Comparison of ENCODE assay signal across 8 cellular contexts in genomic region chr12:53048780-53049401, GRCh38. TPM values are rescaled to one million over a fixed set of nuclear protein-coding genes. Genes with fewer than 3 reads are reported as not detected.
DNase-seq lines count a peak whose midpoint lies in the region; ATAC-seq and TF ChIP-seq lines count a peak whose summit lies in the region.

No MANE protein-coding gene starts in this region.

- no peaks in the 10 kb centered on the region for H3K27me3 ChIP-seq in endodermal cell (ENCODE audit: control insufficient read depth, insufficient read depth, low read length, poor library complexity, severe bottlenecking)
- H3K27me3 ChIP-seq in MM.1S (replicated peaks; ENCODE audit: insufficient read depth, low read length), result peaks cover 6% of the 10 kb centered on the region; the same call in 1 of the 2 replicates

- peak overlapping the region; percentile 80 for H3K4me3 ChIP-seq in endodermal cell (ENCODE audit: low read length)
- H3K4me3 ChIP-seq in mucosa of descending colon, result no peak overlapping the region
- H3K4me3 ChIP-seq in MM.1S (ENCODE audit: low read length), result no peak overlapping the region

- H3K27me3 Mint-ChIP-seq in endodermal cell (ENCODE audit: insufficient read depth), result peaks cover 17% of the 10 kb centered on the region

- H3K79me2 ChIP-seq in MM.1S (ENCODE audit: low read length), result no peaks in the 10 kb centered on the region

- WGBS in endodermal cell (ENCODE audit: insufficient coverage in 1 of 2, insufficient read length in 1 of 2), 2 experiments, result 18 to 31% methylated on average over 4 to 6 of the region's 6 CpGs

- H3K27ac ChIP-seq in 22Rv1 (peak overlapping the region; percentile 100), endodermal cell (ENCODE audit: low read depth, low read length) (peak overlapping the region; percentile 62), MM.1S (ENCODE audit: low read length) (no peak overlapping the region)

- no peak overlapping the region for H3K9ac ChIP-seq in endodermal cell (ENCODE audit: extremely low read depth, low read length, poor library complexity, severe bottlenecking)
- no peak overlapping the region for H3K9ac ChIP-seq in MM.1S (ENCODE audit: low read length)

- no peaks in the 10 kb centered on the region for H3K9me3 Mint-ChIP-seq in endodermal cell

- peak; percentile 32; the same call in 1 of the 2 replicates for TF ChIP-seq CTCF in 22Rv1 (IDR thresholded peaks at IDR 0.05)
- no peak for TF ChIP-seq CTCF in endodermal cell (conservative IDR thresholded peaks at IDR 0.05)
- TF ChIP-seq CTCF in mucosa of descending colon (IDR thresholded peaks at IDR 0.05), result no peak
- no peak for TF ChIP-seq CTCF in MM.1S (IDR thresholded peaks at IDR 0.05; ENCODE audit: low read length)

- H3K36me3 ChIP-seq in endodermal cell (ENCODE audit: control insufficient read depth, insufficient read depth, low read length) (peaks cover 9% of the 10 kb centered on the region), mucosa of descending colon (ENCODE audit: low read depth) (no peaks in the 10 kb centered on the region), MM.1S (replicated peaks; ENCODE audit: insufficient read depth, low read length) (no peaks in the 10 kb centered on the region)

- no peak overlapping the region for H3K4me2 ChIP-seq in MM.1S (ENCODE audit: low read depth, low read length)

- ATAC-seq in mucosa of descending colon (no peak), GM18502 (IDR thresholded peaks at IDR 0.05; ENCODE audit: poor library complexity, unreplicated experiment) (no peak)

- intact Hi-C loops in mucosa of descending colon (cut with DNase I, micrococcal nuclease), result no loop called here

- no peaks in the 10 kb centered on the region for H3K9me2 ChIP-seq in MM.1S (replicated peaks; ENCODE audit: insufficient read depth, low read length)

- peak; percentile 93 for DNase-seq in endodermal cell
- peak in 2 of 3 donors; percentile 68 to 72 for DNase-seq in mucosa of descending colon
- no peak for DNase-seq in DMS79 treated with DMSO at 0.1 percent for 48 hours (lab: John Stamatoyannopoulos, UW)
- no peak for DNase-seq in NCI-H774 (lab: John Stamatoyannopoulos, UW)
- DNase-seq in MM.1S, result no peak

- peaks cover 22% of the 10 kb centered on the region; the same call in 1 of the 2 replicates for H3F3A ChIP-seq in MM.1S (ENCODE audit: insufficient read depth, low read length)

- peaks cover 5% of the 10 kb centered on the region for H3K36me3 Mint-ChIP-seq in endodermal cell (ENCODE audit: low read depth)

- TF ChIP-seq EP300 in Ishikawa (IDR thresholded peaks at IDR 0.05; ENCODE audit: borderline replicate concordance), result no peak; the same call in 1 of the 2 replicates

- no peak overlapping the region for H2AFZ ChIP-seq in MM.1S (ENCODE audit: low read length)

- H3K4me1 ChIP-seq in endodermal cell (ENCODE audit: control insufficient read depth, insufficient read depth, low read length) (peaks cover 39% of the 10 kb centered on the region), mucosa of descending colon (ENCODE audit: low read depth) (peaks cover 64% of the 10 kb centered on the region), MM.1S (ENCODE audit: low read length) (0 out of 2 replicates have a peak, but pooled peaks cover 5% of the 10 kb centered on the region)

- H3K4me1 Mint-ChIP-seq in endodermal cell, result peaks cover 54% of the 10 kb centered on the region

- TF ChIP-seq RAD21 in Ishikawa (IDR thresholded peaks at IDR 0.05; ENCODE audit: low read depth), result no peak; the same call in 1 of the 2 replicates

- H3K9me3 ChIP-seq in endodermal cell (ENCODE audit: control insufficient read depth, low read length) (no peaks in the 10 kb centered on the region), mucosa of descending colon (no peaks in the 10 kb centered on the region), MM.1S (replicated peaks; ENCODE audit: insufficient read depth, low read length) (no peaks in the 10 kb centered on the region)

- H3K4me3 Mint-ChIP-seq in endodermal cell, result peak overlapping the region; percentile 44

- peak overlapping the region; percentile 84 for H3K27ac Mint-ChIP-seq in endodermal cell

- no peaks in the 10 kb centered on the region for H4K20me1 ChIP-seq in MM.1S (ENCODE audit: insufficient read depth, low read length)

TF ChIP-seq in Ishikawa, 13 proteins besides CTCF, POLR2A, EP300 and RAD21:
- peak; percentile 61 for TF ChIP-seq TEAD4 (IDR thresholded peaks at IDR 0.05)
- TF ChIP-seq, protein P1, sequence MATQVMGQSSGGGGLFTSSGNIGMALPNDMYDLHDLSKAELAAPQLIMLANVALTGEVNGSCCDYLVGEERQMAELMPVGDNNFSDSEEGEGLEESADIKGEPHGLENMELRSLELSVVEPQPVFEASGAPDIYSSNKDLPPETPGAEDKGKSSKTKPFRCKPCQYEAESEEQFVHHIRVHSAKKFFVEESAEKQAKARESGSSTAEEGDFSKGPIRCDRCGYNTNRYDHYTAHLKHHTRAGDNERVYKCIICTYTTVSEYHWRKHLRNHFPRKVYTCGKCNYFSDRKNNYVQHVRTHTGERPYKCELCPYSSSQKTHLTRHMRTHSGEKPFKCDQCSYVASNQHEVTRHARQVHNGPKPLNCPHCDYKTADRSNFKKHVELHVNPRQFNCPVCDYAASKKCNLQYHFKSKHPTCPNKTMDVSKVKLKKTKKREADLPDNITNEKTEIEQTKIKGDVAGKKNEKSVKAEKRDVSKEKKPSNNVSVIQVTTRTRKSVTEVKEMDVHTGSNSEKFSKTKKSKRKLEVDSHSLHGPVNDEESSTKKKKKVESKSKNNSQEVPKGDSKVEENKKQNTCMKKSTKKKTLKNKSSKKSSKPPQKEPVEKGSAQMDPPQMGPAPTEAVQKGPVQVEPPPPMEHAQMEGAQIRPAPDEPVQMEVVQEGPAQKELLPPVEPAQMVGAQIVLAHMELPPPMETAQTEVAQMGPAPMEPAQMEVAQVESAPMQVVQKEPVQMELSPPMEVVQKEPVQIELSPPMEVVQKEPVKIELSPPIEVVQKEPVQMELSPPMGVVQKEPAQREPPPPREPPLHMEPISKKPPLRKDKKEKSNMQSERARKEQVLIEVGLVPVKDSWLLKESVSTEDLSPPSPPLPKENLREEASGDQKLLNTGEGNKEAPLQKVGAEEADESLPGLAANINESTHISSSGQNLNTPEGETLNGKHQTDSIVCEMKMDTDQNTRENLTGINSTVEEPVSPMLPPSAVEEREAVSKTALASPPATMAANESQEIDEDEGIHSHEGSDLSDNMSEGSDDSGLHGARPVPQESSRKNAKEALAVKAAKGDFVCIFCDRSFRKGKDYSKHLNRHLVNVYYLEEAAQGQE (IDR thresholded peaks at IDR 0.05; ENCODE audit: low read depth), result peak; percentile 77
- TF ChIP-seq NFIC (IDR thresholded peaks at IDR 0.05), result peak; percentile 95
- no peak for TF ChIP-seq TAF1 (IDR thresholded peaks at IDR 0.05; ENCODE audit: low read depth)
- TF ChIP-seq ZBTB7A (IDR thresholded peaks at IDR 0.05; ENCODE audit: low read depth), result peak; percentile 76
- 0 out of 2 replicates have a peak, but pooled peaks have one; percentile 38 for TF ChIP-seq FOXM1 (IDR thresholded peaks at IDR 0.05; ENCODE audit: borderline replicate concordance, low read depth)
- TF ChIP-seq YY1 (IDR thresholded peaks at IDR 0.05; ENCODE audit: low read depth), result no peak
- TF ChIP-seq USF1 (IDR thresholded peaks at IDR 0.05), result peak; percentile 50; the same call in 1 of the 2 replicates

RNA-seq across cellular contexts. Expression of gene TNS2, which starts 1.0 kb away (rescaled TPM):
- total RNA-seq in endodermal cell, result 10 to 100 TPM; 10.2 to 12.6 TPM
- 9.5 TPM for polyA plus RNA-seq in endodermal cell (2013, experiment 1 of 2)
- polyA plus RNA-seq in endodermal cell (2013, experiment 2 of 2), result 9.6 TPM
- 100 to 1,000 TPM in 1 of 3 donors, 10 to 100 TPM in 2; 22.6 to 119 (median 51.9) TPM for total RNA-seq in mucosa of descending colon

RNA-seq across cellular contexts. Expression of gene SPRYD3, which starts 30.3 kb away (rescaled TPM):
- total RNA-seq in endodermal cell (10 to 100 TPM; 13.0 to 18.4 TPM), mucosa of descending colon (10 to 100 TPM; 27.3 to 51.0 (median 32.5) TPM)
- polyA plus RNA-seq in endodermal cell (2013, experiment 1 of 2), result 6.8 TPM
- polyA plus RNA-seq in endodermal cell (2013, experiment 2 of 2), result 7.2 TPM

RNA-seq across cellular contexts. Expression of gene EIF4B, which starts 42.6 kb away (rescaled TPM):
- total RNA-seq in endodermal cell (100 to 1,000 TPM; 596 to 655 TPM), mucosa of descending colon (100 to 1,000 TPM; 341 to 535 (median 345) TPM)
- polyA plus RNA-seq in endodermal cell (2013, experiment 1 of 2), result 388 TPM
- 341 TPM for polyA plus RNA-seq in endodermal cell (2013, experiment 2 of 2)

RNA-seq across cellular contexts. Expression of gene IGFBP6, which starts 48.6 kb away (rescaled TPM):
- total RNA-seq in endodermal cell (10 to 100 TPM; 21.7 to 48.4 TPM), mucosa of descending colon (10 to 100 TPM in 2 of 3 donors, 1 to 10 TPM in 1; 10.0 to 93.4 (median 27.1) TPM)
- polyA plus RNA-seq in endodermal cell (2013, experiment 1 of 2), result 13.5 TPM
- 23.1 TPM for polyA plus RNA-seq in endodermal cell (2013, experiment 2 of 2)

RNA-seq across cellular contexts. Expression of gene SOAT2, which starts 54.4 kb away (rescaled TPM):
- total RNA-seq in endodermal cell, result under 1 TPM; 0.46 to 0.71 TPM
- polyA plus RNA-seq in endodermal cell (2013, experiment 1 of 2), result 0.28 TPM
- 0.21 TPM for polyA plus RNA-seq in endodermal cell (2013, experiment 2 of 2)
- under 1 TPM in 1 of 3 donors, not detected in 2; 0.41 TPM for total RNA-seq in mucosa of descending colon

Comparison
In these comparisons a context has a peak if more than half of its experiments do, and no peak if none do; other contexts are left out.
1. DNase-seq: peak in endodermal cell (single experiment) and mucosa of descending colon (2 of 3); none in DMS79 treated with DMSO at 0.1 percent for 48 hours (single experiment), NCI-H774 (single experiment) and MM.1S (single experiment).